In the genomic region with DNA sequence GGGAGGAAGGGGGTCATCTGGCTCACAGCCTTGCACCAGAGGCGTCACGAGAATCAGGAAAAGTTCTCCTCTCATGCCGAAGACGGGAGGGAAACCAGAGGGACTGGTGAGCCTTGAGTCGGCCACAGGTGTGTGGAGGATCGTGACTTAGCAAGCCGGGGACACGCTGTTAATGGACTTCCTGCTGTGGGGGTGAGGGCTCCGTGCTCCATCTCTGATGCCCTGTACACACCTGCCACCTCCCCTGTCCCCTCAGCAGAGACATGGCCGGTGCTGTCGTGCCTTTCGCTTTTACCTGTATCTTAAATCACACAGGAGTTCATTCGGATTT, we compare ENCODE assay signal across 15 cellular contexts.
DNase-seq lines count a peak whose midpoint lies in the region; ATAC-seq and TF ChIP-seq lines count a peak whose summit lies in the region.
"Had no signal": no experiment of that assay in that cellular context is flagged by ENCODE, and none has a peak within 500 bp of the region (broad histone marks: within the 10 kb centered on the region; RNA-seq: fewer than 3 reads in every experiment).

No MANE protein-coding gene starts in this region.

- H3K27ac Mint-ChIP-seq in dendritic cell treated with granulocyte-macrophage colony-stimulating factor and Interleukin-4, amounts not matched to agents 40 ng/mL and 50 ng/mL, for 4 days = peak overlapping the region; percentile 46

- H3K9me3 ChIP-seq in DND-41 (ENCODE audit: insufficient read depth, low read length, severe bottlenecking) (no peaks in the 10 kb centered on the region), OCI-LY1 (ENCODE audit: low read length) (no peaks in the 10 kb centered on the region), neuronal stem cell (replicated peaks in 1 of 2; ENCODE audit: control insufficient read depth in 2 of 2, insufficient read depth in 1 of 2, low read depth in 1 of 2, low read length in 2 of 2) (no peaks in the 10 kb centered on the region), lower lobe of right lung (no peaks in the 10 kb centered on the region)

- peak overlapping the region; percentile 92 for H4K8ac ChIP-seq in neuronal stem cell (ENCODE audit: low read depth, low read length)

- H3K27ac ChIP-seq in DND-41 (ENCODE audit: low read length) = peak overlapping the region; percentile 48
- H3K27ac ChIP-seq in OCI-LY1 (ENCODE audit: low read depth, low read length, poor library complexity, severe bottlenecking) = peak overlapping the region; percentile 76
- H3K27ac ChIP-seq in neuronal stem cell (replicated peaks; ENCODE audit: low read length) = no peak overlapping the region
- no peak overlapping the region for H3K27ac ChIP-seq in lower lobe of right lung

- H3F3A ChIP-seq in OCI-LY1 (ENCODE audit: insufficient read depth, low read length) = no peaks in the 10 kb centered on the region

- H3K4me2 ChIP-seq in DND-41 (ENCODE audit: insufficient read depth, low read length) = no peak overlapping the region
- peak overlapping the region; percentile 50 for H3K4me2 ChIP-seq in OCI-LY1 (ENCODE audit: low read length)
- no peak overlapping the region for H3K4me2 ChIP-seq in neuronal stem cell (ENCODE audit: insufficient read depth, low read length, poor library complexity, severe bottlenecking)

- H3K18ac ChIP-seq in neuronal stem cell (ENCODE audit: low read length) = no peak overlapping the region

- H3K9me3 Mint-ChIP-seq in dendritic cell treated with granulocyte-macrophage colony-stimulating factor and Interleukin-4, amounts not matched to agents 40 ng/mL and 50 ng/mL, for 4 days = no peaks in the 10 kb centered on the region
- H3K9me3 Mint-ChIP-seq: CD8-positive, alpha-beta T cell had no signal

- intact Hi-C loops in dendritic cell treated with granulocyte-macrophage colony-stimulating factor and Interleukin-4, amounts not matched to agents 40 ng/mL and 50 ng/mL, for 4 days (cut with micrococcal nuclease) = no loop called here
- intact Hi-C loops in lower lobe of right lung (cut with DNase I) = loop anchor here (10.0 kb wide), 1 partner anchor 131 kb away; no protein-coding TSS in a partner anchor

- DNase-seq in DND-41 (no peak), neuronal stem cell (ENCODE audit: low spot score) (no peak), lower lobe of right lung (no peak), nucleus accumbens (lab: John Stamatoyannopoulos, UW) (no peak)
- DNase-seq: CD8-positive, alpha-beta T cell; GOT3; MV-4-11; NCI-H1417 treated with DMSO at 0.1 percent for 48 hours; NCI-H1930; NCI-H774 had no signal

- no peaks in the 10 kb centered on the region for H3K9me2 ChIP-seq in OCI-LY1 (ENCODE audit: low read depth, low read length)

- H3K79me1 ChIP-seq in neuronal stem cell (ENCODE audit: low read depth, low read length) = peaks cover 15% of the 10 kb centered on the region

- H2AK5ac ChIP-seq in neuronal stem cell (ENCODE audit: low read depth, low read length) = no peak overlapping the region

- H3K4ac ChIP-seq in neuronal stem cell (ENCODE audit: low read length) = no peak overlapping the region

- H4K91ac ChIP-seq in neuronal stem cell (ENCODE audit: low read depth, low read length, poor library complexity) = no peak overlapping the region

- WGBS in neuronal stem cell (ENCODE audit: extremely low coverage in 2 of 2, insufficient read length in 2 of 2, insufficient replicate concordance in 1 of 2), 2 donors = no CpG with 5 or more reads among the region's 13 CpGs

- H3K36me3 Mint-ChIP-seq in dendritic cell treated with granulocyte-macrophage colony-stimulating factor and Interleukin-4, amounts not matched to agents 40 ng/mL and 50 ng/mL, for 4 days (ENCODE audit: low read depth) = peaks cover 64% of the 10 kb centered on the region

- H3K36me3 ChIP-seq in DND-41 (ENCODE audit: insufficient read depth, low read length) (peaks cover 90% of the 10 kb centered on the region), OCI-LY1 (ENCODE audit: insufficient read depth, low read length) (peaks cover 5% of the 10 kb centered on the region), neuronal stem cell (replicated peaks in 1 of 2; ENCODE audit: control insufficient read depth in 2 of 2, insufficient read depth in 2 of 2, low read length in 2 of 2) (peaks cover 25 to 72% of the 10 kb centered on the region in 2 donors), lower lobe of right lung (peaks cover 38% of the 10 kb centered on the region)

- ATAC-seq in DND-41 (ENCODE audit: insufficient read depth, low read depth) (no peak), lower lobe of right lung (no peak), GM18520 (IDR thresholded peaks at IDR 0.05; ENCODE audit: unreplicated experiment) (no peak)
- ATAC-seq: CD8-positive, alpha-beta T cell; K562; Panc1 had no signal

- H2BK5ac ChIP-seq in neuronal stem cell (ENCODE audit: low read length) = peak overlapping the region; percentile 13

- no peak overlapping the region for H2BK120ac ChIP-seq in neuronal stem cell (ENCODE audit: low read depth, low read length)

- H3K4me1 ChIP-seq in DND-41 (ENCODE audit: insufficient read depth, low read length) (peaks cover 11% of the 10 kb centered on the region; the same call in 1 of the 2 replicates), OCI-LY1 (ENCODE audit: insufficient read depth, low read length, severe bottlenecking) (peaks cover 50% of the 10 kb centered on the region), neuronal stem cell (ENCODE audit: control insufficient read depth in 2 of 2, insufficient read depth in 1 of 2, low read depth in 1 of 2, low read length in 2 of 2) (no peaks in the 10 kb centered on the region), lower lobe of right lung (peaks cover 6% of the 10 kb centered on the region)

- H3K27me3 ChIP-seq in DND-41 (ENCODE audit: insufficient read depth, low read length, poor library complexity) (no peaks in the 10 kb centered on the region), OCI-LY1 (ENCODE audit: insufficient read depth, low read length) (no peaks in the 10 kb centered on the region), neuronal stem cell (ENCODE audit: control insufficient read depth in 3 of 3, insufficient read depth in 3 of 3, low read depth in 1 of 3, low read length in 3 of 3) (no peaks in the 10 kb centered on the region), lower lobe of right lung (ENCODE audit: low read depth) (no peaks in the 10 kb centered on the region)

- H3K4me3 Mint-ChIP-seq in dendritic cell treated with granulocyte-macrophage colony-stimulating factor and Interleukin-4, amounts not matched to agents 40 ng/mL and 50 ng/mL, for 4 days = no peak overlapping the region
- H3K4me3 Mint-ChIP-seq: CD8-positive, alpha-beta T cell had no signal

- H3K9ac ChIP-seq in DND-41 (ENCODE audit: low read depth, low read length) (no peak overlapping the region), OCI-LY1 (ENCODE audit: low read length) (peak overlapping the region; percentile 14; the same call in 1 of the 2 replicates), neuronal stem cell (ENCODE audit: low read depth, low read length, poor library complexity) (no peak overlapping the region)

- H2BK15ac ChIP-seq in neuronal stem cell (ENCODE audit: low read length) = no peak overlapping the region

- H4K20me1 ChIP-seq in DND-41 (ENCODE audit: insufficient read depth, low read length) (peaks cover 24% of the 10 kb centered on the region; the same call in 1 of the 2 replicates), OCI-LY1 (ENCODE audit: insufficient read depth, low read length) (no peaks in the 10 kb centered on the region)

- no peaks in the 10 kb centered on the region for H3K27me3 Mint-ChIP-seq in dendritic cell treated with granulocyte-macrophage colony-stimulating factor and Interleukin-4, amounts not matched to agents 40 ng/mL and 50 ng/mL, for 4 days

- no peak overlapping the region for H3K4me3 ChIP-seq in DND-41 (ENCODE audit: low read depth in 1 of 2, low read length in 2 of 2)
- H3K4me3 ChIP-seq in OCI-LY1 (ENCODE audit: low read depth, low read length, poor library complexity, severe bottlenecking) = peak overlapping the region; percentile 32
- H3K4me3 ChIP-seq in neuronal stem cell (ENCODE audit: low read length in 2 of 2) = no peak overlapping the region
- no peak overlapping the region for H3K4me3 ChIP-seq in lower lobe of right lung
- H3K4me3 ChIP-seq: K562 had no signal

- no peak overlapping the region for H2BK12ac ChIP-seq in neuronal stem cell (ENCODE audit: low read length)

- H2AFZ ChIP-seq in DND-41 (ENCODE audit: low read depth, low read length) = no peak overlapping the region
- no peak overlapping the region for H2AFZ ChIP-seq in OCI-LY1 (ENCODE audit: low read length)
- H2AFZ ChIP-seq in neuronal stem cell (ENCODE audit: low read length) = no peak overlapping the region

- TF ChIP-seq CTCF in DND-41 (IDR thresholded peaks at IDR 0.05; ENCODE audit: borderline replicate concordance, extremely low read depth, low read length, poor library complexity, severe bottlenecking) (no peak), OCI-LY1 (IDR thresholded peaks at IDR 0.05; ENCODE audit: low read length) (no peak), lower lobe of right lung (IDR thresholded peaks at IDR 0.05) (no peak)

- H3K79me2 ChIP-seq in DND-41 (ENCODE audit: insufficient read depth, low read length) (peaks cover 97% of the 10 kb centered on the region), OCI-LY1 (ENCODE audit: insufficient read depth, low read length) (no peaks in the 10 kb centered on the region)

- H3K4me1 Mint-ChIP-seq in dendritic cell treated with granulocyte-macrophage colony-stimulating factor and Interleukin-4, amounts not matched to agents 40 ng/mL and 50 ng/mL, for 4 days (ENCODE audit: low read depth) = peaks cover 40% of the 10 kb centered on the region

- no peak overlapping the region for H3K23ac ChIP-seq in neuronal stem cell (ENCODE audit: low read depth, low read length, poor library complexity)

- no peak overlapping the region for H3K14ac ChIP-seq in neuronal stem cell (ENCODE audit: low read length)

Comparison
In these comparisons a context has a peak if more than half of its experiments do, and no peak if none do; other contexts are left out.
1. H3K27ac ChIP-seq: peak in DND-41 (single experiment) and OCI-LY1 (single experiment); none in neuronal stem cell (single experiment) and lower lobe of right lung (single experiment).